21 cellular contexts compared by ENCODE assay signal in the genomic region with DNA sequence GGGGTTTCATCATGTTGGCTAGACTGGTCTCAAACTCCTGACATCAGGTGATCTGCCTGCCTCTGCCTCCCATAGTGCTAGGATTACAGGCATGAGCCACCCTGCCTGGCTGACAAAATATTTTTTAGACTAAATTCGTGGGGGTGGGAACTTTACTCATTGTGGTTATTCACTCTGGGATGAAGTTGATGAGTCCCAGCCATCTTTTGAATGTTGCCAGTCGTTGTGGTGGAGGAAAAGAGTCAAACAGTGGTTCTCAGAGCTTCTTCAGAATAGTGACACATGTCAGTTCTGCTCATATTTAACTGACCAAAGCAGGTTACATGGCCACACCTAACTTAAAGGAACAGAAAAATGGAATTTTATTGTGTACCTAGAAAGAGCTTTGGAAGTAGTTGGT. TPM values are rescaled to one million over a fixed set of nuclear protein-coding genes. Genes with fewer than 3 reads are reported as not detected.
DNase-seq lines count a peak whose midpoint lies in the region; ATAC-seq, FAIRE-seq and TF ChIP-seq lines count a peak whose summit lies in the region.
"Had no signal": no experiment of that assay in that cellular context is flagged by ENCODE, and none has a peak within 500 bp of the region (broad histone marks: within the 10 kb centered on the region; RNA-seq: fewer than 3 reads in every experiment).

No MANE protein-coding gene starts in this region.

- no peak for FAIRE-seq in GM12878 (lab: Jason Lieb, UNC)

- in situ Hi-C loops in GM12878 (cut with MboI) = no loop called here

- no peak overlapping the region for H3K27ac Mint-ChIP-seq in activated naive CD4-positive, alpha-beta T cell treated with anti-CD3 and anti-CD28 coated beads, Interleukin-2, amount 50 U/mL, for 24 hours
- H3K27ac Mint-ChIP-seq in WTC11 = peak overlapping the region; percentile 5
- peak overlapping the region; percentile 84 for H3K27ac Mint-ChIP-seq in stimulated activated naive CD8-positive, alpha-beta T cell treated with anti-CD3 and anti-CD28 coated beads, Interleukin-15, Interleukin-2, amounts not matched to agents 100 ng/mL and 50 ng/mL, for 24 hours

- no peak overlapping the region for H2AFZ ChIP-seq in GM12878 (ENCODE audit: control insufficient read depth, low read depth, low read length)

- CTCF ChIA-PET in WTC11 (lab: Charles Lee) = no interaction called here
- CTCF ChIA-PET in GM12878 (lab: Yijun Ruan, JAX) = interaction anchor here (1.2 kb wide), 1 partner anchor 20 kb away, joined by 6 read pairs; no protein-coding TSS in a partner anchor

- H3K36me3 Mint-ChIP-seq in activated naive CD4-positive, alpha-beta T cell treated with anti-CD3 and anti-CD28 coated beads, Interleukin-2, amount 50 U/mL, for 24 hours = peaks cover 16% of the 10 kb centered on the region
- peaks cover 6% of the 10 kb centered on the region; the same call in 1 of the 2 replicates for H3K36me3 Mint-ChIP-seq in WTC11
- H3K36me3 Mint-ChIP-seq in stimulated activated naive CD8-positive, alpha-beta T cell treated with anti-CD3 and anti-CD28 coated beads, Interleukin-15, Interleukin-2, amounts not matched to agents 100 ng/mL and 50 ng/mL, for 24 hours (ENCODE audit: low read depth) = peaks cover 46% of the 10 kb centered on the region

- TF ChIP-seq CTCF in WTC11 (IDR thresholded peaks at IDR 0.05) (no peak), GM12878 (IDR thresholded peaks at IDR 0.05 in 2 of 3, conservative IDR thresholded peaks at IDR 0.05 in 1 of 3; ENCODE audit: control insufficient read depth in 2 of 3, extremely low read depth in 1 of 3, insufficient read depth in 1 of 3, low read depth in 3 of 3, low read length in 3 of 3) (no peak), left lung (IDR thresholded peaks at IDR 0.05) (no peak)

- no peak for TF ChIP-seq POLR2A in GM12878 (IDR thresholded peaks at IDR 0.05; ENCODE audit: low read depth, low read length)

- H4K20me1 ChIP-seq in GM12878 (ENCODE audit: control insufficient read depth, insufficient read depth) = no peaks in the 10 kb centered on the region; the same call in 1 of the 2 replicates

- POLR2A ChIA-PET in WTC11 (lab: Charles Lee) = no interaction called here
- POLR2A ChIA-PET in GM12878 (lab: Charles Lee) = no interaction called here

- SMC1A ChIA-PET in GM12878 (lab: Charles Lee; ENCODE audit: uncharacterized antibody, unreplicated experiment) = interaction anchor here (1.1 to 1.2 kb wide), 2 partner anchors 10 to 13 kb away, joined by 3 to 4 read pairs; no protein-coding TSS in a partner anchor

- H3K4me2 ChIP-seq in GM12878 (ENCODE audit: control insufficient read depth, insufficient read depth) = no peak overlapping the region

- H3K9ac ChIP-seq in GM12878 (ENCODE audit: control insufficient read depth, insufficient read depth, low read length) = no peak overlapping the region

- H3K27ac ChIP-seq in GM12878 (ENCODE audit: control insufficient read depth, insufficient read depth) (no peak overlapping the region), left lung (no peak overlapping the region)
- H3K27ac ChIP-seq: ascending aorta, dorsolateral prefrontal cortex, heart right ventricle, HL-60, left ventricle myocardium inferior, prostate gland, SK-N-MC had no signal

- H3K27me3 ChIP-seq in GM12878 (replicated peaks in 1 of 2; ENCODE audit: control insufficient read depth in 2 of 2, insufficient read depth in 2 of 2, low read length in 1 of 2) (no peaks in the 10 kb centered on the region), left lung (no peaks in the 10 kb centered on the region)
- H3K27me3 ChIP-seq: ascending aorta, dorsolateral prefrontal cortex, heart right ventricle, MG63 had no signal

- WGBS in GM12878 (ENCODE audit: insufficient coverage, insufficient replicate concordance, low lambda C conversion rate, missing lambda C conversion rate) = 68% methylated on average over 2 of the region's 2 CpGs

- no peak for TF ChIP-seq RAD21 in GM12878 (IDR thresholded peaks at IDR 0.05; ENCODE audit: insufficient read depth, low read depth, low read length)

- peak overlapping the region; percentile 3 for H3K4me3 Mint-ChIP-seq in activated naive CD4-positive, alpha-beta T cell treated with anti-CD3 and anti-CD28 coated beads, Interleukin-2, amount 50 U/mL, for 24 hours
- no peak overlapping the region for H3K4me3 Mint-ChIP-seq in WTC11
- peak overlapping the region; percentile 24 for H3K4me3 Mint-ChIP-seq in stimulated activated naive CD8-positive, alpha-beta T cell treated with anti-CD3 and anti-CD28 coated beads, Interleukin-15, Interleukin-2, amounts not matched to agents 100 ng/mL and 50 ng/mL, for 24 hours
- H3K4me3 Mint-ChIP-seq: CD14-positive monocyte; central memory CD8-positive, alpha-beta T cell had no signal

- no peak for TF ChIP-seq EP300 in GM12878 (IDR thresholded peaks at IDR 0.05; ENCODE audit: borderline replicate concordance in 1 of 2, control insufficient read depth in 1 of 2, low read depth in 2 of 2, low read length in 2 of 2)

- RAD21 ChIA-PET in GM12878 (lab: Charles Lee; ENCODE audit: unreplicated experiment) = no interaction called here

- H3K9me3 ChIP-seq in GM12878 (replicated peaks; ENCODE audit: control insufficient read depth, insufficient read depth, low read length) (peaks cover 17% of the 10 kb centered on the region), left lung (no peaks in the 10 kb centered on the region)
- H3K9me3 ChIP-seq: ascending aorta, heart right ventricle, left ventricle myocardium inferior, MG63, prostate gland had no signal

- H3K27me3 Mint-ChIP-seq in activated naive CD4-positive, alpha-beta T cell treated with anti-CD3 and anti-CD28 coated beads, Interleukin-2, amount 50 U/mL, for 24 hours = no peaks in the 10 kb centered on the region
- no peaks in the 10 kb centered on the region for H3K27me3 Mint-ChIP-seq in WTC11 (ENCODE audit: low read depth)
- no peaks in the 10 kb centered on the region for H3K27me3 Mint-ChIP-seq in stimulated activated naive CD8-positive, alpha-beta T cell treated with anti-CD3 and anti-CD28 coated beads, Interleukin-15, Interleukin-2, amounts not matched to agents 100 ng/mL and 50 ng/mL, for 24 hours
- H3K27me3 Mint-ChIP-seq: central memory CD8-positive, alpha-beta T cell had no signal

- ATAC-seq in WTC11 = no peak
- peak; percentile 8 for ATAC-seq in GM12878
- no peak for ATAC-seq in left lung

- H3K9me3 Mint-ChIP-seq in activated naive CD4-positive, alpha-beta T cell treated with anti-CD3 and anti-CD28 coated beads, Interleukin-2, amount 50 U/mL, for 24 hours = no peaks in the 10 kb centered on the region
- no peaks in the 10 kb centered on the region for H3K9me3 Mint-ChIP-seq in WTC11
- no peaks in the 10 kb centered on the region for H3K9me3 Mint-ChIP-seq in stimulated activated naive CD8-positive, alpha-beta T cell treated with anti-CD3 and anti-CD28 coated beads, Interleukin-15, Interleukin-2, amounts not matched to agents 100 ng/mL and 50 ng/mL, for 24 hours
- H3K9me3 Mint-ChIP-seq: central memory CD8-positive, alpha-beta T cell had no signal

- BruUV-seq in GM12878 (replicated peaks; lab: Mats Ljungman, UMichigan) = no TSS peak

- H3K36me3 ChIP-seq in GM12878 (ENCODE audit: control insufficient read depth in 2 of 2, insufficient read depth in 2 of 2, low read length in 1 of 2) (peaks cover 1 to 17% of the 10 kb centered on the region in 2 experiments), left lung (no peaks in the 10 kb centered on the region)
- H3K36me3 ChIP-seq: ascending aorta, prostate gland had no signal

- intact Hi-C loops in GM12878 (cut with micrococcal nuclease; ENCODE audit: unreplicated experiment) = no loop called here
- intact Hi-C loops in left lung (cut with DNase I) = no loop called here

- peaks cover 89% of the 10 kb centered on the region for H3K79me2 ChIP-seq in GM12878 (ENCODE audit: control insufficient read depth, insufficient read depth, low read length)

- H3K4me3 ChIP-seq in GM12878 (no peak overlapping the region), left lung (no peak overlapping the region)
- H3K4me3 ChIP-seq: ascending aorta, dorsolateral prefrontal cortex, heart right ventricle, left ventricle myocardium inferior, MG63, prostate gland, SK-N-MC had no signal

- H3K4me1 ChIP-seq in GM12878 (ENCODE audit: control insufficient read depth, insufficient read depth, low read length) (no peaks in the 10 kb centered on the region), left lung (peaks cover 0 to 38% of the 10 kb centered on the region in 2 donors)
- H3K4me1 ChIP-seq: prostate gland had no signal

- H3K4me1 Mint-ChIP-seq in activated naive CD4-positive, alpha-beta T cell treated with anti-CD3 and anti-CD28 coated beads, Interleukin-2, amount 50 U/mL, for 24 hours = peaks cover 64% of the 10 kb centered on the region
- H3K4me1 Mint-ChIP-seq in WTC11 = peaks cover 39% of the 10 kb centered on the region
- peaks cover 60% of the 10 kb centered on the region for H3K4me1 Mint-ChIP-seq in stimulated activated naive CD8-positive, alpha-beta T cell treated with anti-CD3 and anti-CD28 coated beads, Interleukin-15, Interleukin-2, amounts not matched to agents 100 ng/mL and 50 ng/mL, for 24 hours (ENCODE audit: low read depth)

- DNase-seq in activated naive CD4-positive, alpha-beta T cell (lab: John Stamatoyannopoulos, UW) = no peak
- DNase-seq in WTC11 (ENCODE audit: low spot score) (no peak), GM12878 (ENCODE audit: low read depth, low spot score) (no peak), DMS153 treated with DMSO at 0.1 percent for 48 hours (lab: John Stamatoyannopoulos, UW; ENCODE audit: unreplicated experiment) (no peak), left lung (no peak)
- DNase-seq: dorsolateral prefrontal cortex, GDM1, heart right ventricle, left ventricle myocardium inferior, MG63, NCI-H1436, NCI-H510A treated with DMSO at 0.1 percent for 48 hours, T1000 had no signal

TF ChIP-seq in GM12878, 131 proteins besides CTCF, POLR2A, EP300 and RAD21:
- no peak for TF ChIP-seq SMAD1 (IDR thresholded peaks at IDR 0.05; ENCODE audit: low read depth, partially characterized antibody)

RNA-seq across cellular contexts. Expression of gene SREK1, which starts 6.9 kb away (rescaled TPM):
- total RNA-seq in WTC11 (2021) (34.2 to 38.4 TPM (median 34.6 TPM) in 3 replicates), GM12878 (2014; rRNA removed) (100 and 132 TPM in 2 replicates), GM12878 (2014; rRNA removed; fragmentation: Illumina TruSeq; extraction: Trizol) (75.6 and 83.4 TPM in 2 replicates), GM12878 (2021) (54.9 and 59.0 TPM in 2 replicates), left lung (10 to 100 TPM; 52.4 to 62.8 TPM)
- total RNA-seq in GM12878 (2013; cell fraction: nucleolus; rRNA removed) = 601 and 605 TPM in 2 replicates
- 21.7 TPM for polyA plus RNA-seq in GM12878 (2011; ENCODE audit: low read depth)
- polyA plus RNA-seq in GM12878 (2011; rRNA removed) (64.4 and 91.3 TPM in 2 replicates), GM12878 (2014; fragmentation: Illumina TruSeq; extraction: Trizol) (81.2 and 111 TPM in 2 replicates), GM12878 (2014; fragmentation: Nextera tagmentation; extraction: Ambion mirVana) (10 to 100 TPM; 30.7 to 31.6 TPM), GM12878 (2014; rRNA removed) (63.9 and 69.3 TPM in 2 replicates), GM12878 (2016; fragmentation: Nextera tagmentation; extraction: Ambion mirVana) (10 to 100 TPM; 49.7 to 56.1 TPM)
- polyA plus RNA-seq in GM12878 (2011; cell fraction: cytosol; rRNA removed) = 22.4 and 24.3 TPM in 2 replicates
- 128 and 135 TPM in 2 replicates for polyA plus RNA-seq in GM12878 (2011; cell fraction: nucleus; rRNA removed)
- 40.9 and 41.8 TPM in 2 replicates for polyA plus RNA-seq in GM12878 (2012)
- 65.1 and 82.5 TPM in 2 replicates for polyA minus RNA-seq in GM12878 (2011; rRNA and poly(A)+ RNA removed)
- polyA minus RNA-seq in GM12878 (2011; cell fraction: cytosol; rRNA and poly(A)+ RNA removed) = 24.7 and 39.1 TPM in 2 replicates
- 210 and 315 TPM in 2 replicates for polyA minus RNA-seq in GM12878 (2011; cell fraction: nucleus; rRNA and poly(A)+ RNA removed)
